In genomic region chr6:37171141-37171969, GRCh38 we compare ENCODE assay signal across 8 cellular contexts. TPM values are rescaled to one million over a fixed set of nuclear protein-coding genes. Genes with fewer than 3 reads are reported as not detected.
DNase-seq lines count a peak whose midpoint lies in the region; ATAC-seq and TF ChIP-seq lines count a peak whose summit lies in the region.

No MANE protein-coding gene starts in this region.

- TF ChIP-seq CTCF in NB4 (IDR thresholded peaks at IDR 0.05; ENCODE audit: low read depth, low read length) (no peak), fibroblast of pulmonary artery (IDR thresholded peaks at IDR 0.05; ENCODE audit: low read length, missing control alignments) (no peak), nephron progenitor cell (IDR thresholded peaks at IDR 0.05) (no peak)

- TF ChIP-seq POLR2A in NB4 (IDR thresholded peaks at IDR 0.05; ENCODE audit: extremely low read depth, insufficient read length): no peak

- H3K27me3 Mint-ChIP-seq in activated T-cell treated with anti-CD3 and anti-CD28 coated beads, Interleukin-2, amount 50 U/mL, for 72 hours (ENCODE audit: low read depth): no peaks in the 10 kb centered on the region
- peaks cover 10% of the 10 kb centered on the region for H3K27me3 Mint-ChIP-seq in nephron progenitor cell (ENCODE audit: low read depth, poor library complexity)

- DNase-seq in Daoy (ENCODE audit: low read depth) (peak; percentile 51), NB4 (ENCODE audit: low read depth) (peak; percentile 47), fibroblast of pulmonary artery (ENCODE audit: low read depth) (peak; percentile 33), nephron progenitor cell (peak; percentile 43), SIG-M5 treated with dmso at 0.1 percent for 504 hours (lab: John Stamatoyannopoulos, UW; ENCODE audit: unreplicated experiment) (no peak)
- peak; percentile 49 to 54 for DNase-seq in activated T-cell treated with anti-CD3 and anti-CD28 coated beads, Interleukin-2, amount 50 U/mL, for 72 hours

- H3K4me1 Mint-ChIP-seq in activated T-cell treated with anti-CD3 and anti-CD28 coated beads, Interleukin-2, amount 50 U/mL, for 72 hours (ENCODE audit: low read depth): peaks cover 53% of the 10 kb centered on the region
- H3K4me1 Mint-ChIP-seq in nephron progenitor cell: peaks cover 44% of the 10 kb centered on the region

- H3K9me3 Mint-ChIP-seq in activated T-cell treated with anti-CD3 and anti-CD28 coated beads, Interleukin-2, amount 50 U/mL, for 72 hours: no peaks in the 10 kb centered on the region
- no peaks in the 10 kb centered on the region for H3K9me3 Mint-ChIP-seq in nephron progenitor cell

- peaks cover 40 to 53% of the 10 kb centered on the region in 2 donors for H3K36me3 Mint-ChIP-seq in activated T-cell treated with anti-CD3 and anti-CD28 coated beads, Interleukin-2, amount 50 U/mL, for 72 hours (ENCODE audit: insufficient read depth in 2 of 2)
- peaks cover 26% of the 10 kb centered on the region for H3K36me3 Mint-ChIP-seq in nephron progenitor cell (ENCODE audit: low read depth)

- peak overlapping the region; percentile 99 for H3K27ac Mint-ChIP-seq in activated T-cell treated with anti-CD3 and anti-CD28 coated beads, Interleukin-2, amount 50 U/mL, for 72 hours
- H3K27ac Mint-ChIP-seq in nephron progenitor cell: no peak overlapping the region

- peak overlapping the region; percentile 63 for H3K4me3 ChIP-seq in NB4 (ENCODE audit: low read depth, low read length)
- H3K4me3 ChIP-seq in fibroblast of pulmonary artery (replicated peaks; ENCODE audit: low read depth, low read length): peak overlapping the region; percentile 94

- peak overlapping the region; percentile 89 to 98 for H3K4me3 Mint-ChIP-seq in activated T-cell treated with anti-CD3 and anti-CD28 coated beads, Interleukin-2, amount 50 U/mL, for 72 hours
- H3K4me3 Mint-ChIP-seq in nephron progenitor cell: peak overlapping the region; percentile 86

- ATAC-seq in activated T-cell treated with anti-CD3 and anti-CD28 coated beads, Interleukin-2, amount 50 U/mL, for 72 hours (replicated peaks in 1 of 2): no peak
- ATAC-seq in GM21619 (IDR thresholded peaks at IDR 0.05; ENCODE audit: unreplicated experiment) (no peak), esophagus mucosa (no peak)

RNA-seq across cellular contexts. Expression of gene PIM1, which starts 1.4 kb away (rescaled TPM):
- total RNA-seq in Daoy (2014; rRNA removed; shearing (Covaris generic)): 33.3 and 45.3 TPM in 2 replicates
- total RNA-seq in activated T-cell treated with anti-CD3 and anti-CD28 coated beads, Interleukin-2, amount 50 U/mL, for 72 hours: 100 to 1,000 TPM; 334 to 429 TPM
- 194 TPM for total RNA-seq in esophagus mucosa
